In the genomic region with DNA sequence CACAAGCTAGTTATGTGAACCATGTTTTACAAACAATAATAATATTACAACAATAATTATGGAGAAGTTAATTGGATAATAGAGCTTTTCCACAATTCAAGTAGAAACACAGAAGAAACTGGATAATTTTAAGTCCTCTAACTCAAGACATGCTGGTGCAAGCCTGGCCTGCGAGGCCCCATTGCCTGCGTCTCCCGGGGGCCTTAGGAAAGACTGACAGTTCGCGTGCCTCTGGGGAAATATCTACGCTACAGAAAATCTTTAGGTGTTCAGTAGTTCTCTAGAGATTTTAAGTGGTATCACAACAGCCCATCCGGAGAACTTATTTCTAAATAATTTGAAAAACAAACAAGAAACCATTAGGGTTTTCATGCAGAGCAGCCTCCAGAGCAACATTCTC, we compare ENCODE assay signal across 16 cellular contexts. TPM values are rescaled to one million over a fixed set of nuclear protein-coding genes. Genes with fewer than 3 reads are reported as not detected.
DNase-seq lines count a peak whose midpoint lies in the region; ATAC-seq and TF ChIP-seq lines count a peak whose summit lies in the region.
"Had no signal": no experiment of that assay in that cellular context is flagged by ENCODE, and none has a peak within 500 bp of the region (broad histone marks: within the 10 kb centered on the region; RNA-seq: fewer than 3 reads in every experiment).

No MANE protein-coding gene starts in this region.

- TF ChIP-seq CTCF in GM23338 (conservative IDR thresholded peaks at IDR 0.05; ENCODE audit: low read depth in 2 of 2): no peak
- TF ChIP-seq CTCF in ascending aorta (IDR thresholded peaks at IDR 0.05): no peak

- peaks cover 46% of the 10 kb centered on the region for H3K4me1 Mint-ChIP-seq in GM23338
- no peaks in the 10 kb centered on the region for H3K4me1 Mint-ChIP-seq in activated CD4-positive, alpha-beta T cell treated with anti-CD3 and anti-CD28 coated beads for 36 hours
- H3K4me1 Mint-ChIP-seq: CD4-positive, alpha-beta memory T cell had no signal

- H3K27me3 ChIP-seq in GM23338 (ENCODE audit: insufficient read depth): no peaks in the 10 kb centered on the region
- H3K27me3 ChIP-seq in ascending aorta: no peaks in the 10 kb centered on the region
- H3K27me3 ChIP-seq: BE2C had no signal

- no peaks in the 10 kb centered on the region for H3K9me3 ChIP-seq in SK-N-MC (ENCODE audit: low read depth, low read length)
- no peaks in the 10 kb centered on the region for H3K9me3 ChIP-seq in ascending aorta
- H3K9me3 ChIP-seq: BE2C had no signal

- peaks cover 7% of the 10 kb centered on the region for H3K27me3 Mint-ChIP-seq in GM23338 (ENCODE audit: insufficient read depth, low read depth, poor library complexity)
- peaks cover 2% of the 10 kb centered on the region for H3K27me3 Mint-ChIP-seq in activated CD4-positive, alpha-beta T cell treated with anti-CD3 and anti-CD28 coated beads for 36 hours
- H3K27me3 Mint-ChIP-seq: CD4-positive, alpha-beta memory T cell had no signal

- H3K4me2 ChIP-seq in GM23338: no peak overlapping the region

- H3K27ac ChIP-seq in GM23338 (ENCODE audit: low read depth) (0 out of 2 replicates have a peak overlapping the region, but pooled peaks have one; percentile 32), SK-N-MC (no peak overlapping the region), ascending aorta (no peak overlapping the region)

- intact Hi-C loops in activated CD4-positive, alpha-beta T cell treated with anti-CD3 and anti-CD28 coated beads for 36 hours (cut with DNase I, micrococcal nuclease): no loop called here
- intact Hi-C loops in ascending aorta (cut with DNase I): no loop called here

- H3K4me3 Mint-ChIP-seq in GM23338: no peak overlapping the region
- H3K4me3 Mint-ChIP-seq in activated CD4-positive, alpha-beta T cell treated with anti-CD3 and anti-CD28 coated beads for 36 hours: no peak overlapping the region
- H3K4me3 Mint-ChIP-seq: CD14-positive monocyte; CD4-positive, alpha-beta memory T cell had no signal

- no peak for DNase-seq in GM23338 (ENCODE audit: low spot score)
- DNase-seq in SK-N-MC (ENCODE audit: low read depth, low spot score): no peak
- peak; percentile 80 for DNase-seq in mesenteric fat pad (ENCODE audit: low spot score)
- no peak for DNase-seq in activated CD4-positive, alpha-beta T cell treated with anti-CD3 and anti-CD28 coated beads for 36 hours
- DNase-seq in ascending aorta (ENCODE audit: low spot score in 2 of 2): no peak
- no peak for DNase-seq in NCI-H524 treated with DMSO at 0.1 percent for 48 hours (lab: John Stamatoyannopoulos, UW)
- DNase-seq: ACHN; BE2C; CD4-positive, alpha-beta memory T cell; DMS153; DMS79 treated with DMSO at 0.1 percent for 48 hours; GF-D8; IMR-90 had no signal

- peak overlapping the region; percentile 64; the same call in 1 of the 2 replicates for H3K27ac Mint-ChIP-seq in GM23338
- no peak overlapping the region for H3K27ac Mint-ChIP-seq in activated CD4-positive, alpha-beta T cell treated with anti-CD3 and anti-CD28 coated beads for 36 hours
- H3K27ac Mint-ChIP-seq: CD14-positive monocyte had no signal

- H3K9me2 ChIP-seq in GM23338 (ENCODE audit: insufficient read depth): no peaks in the 10 kb centered on the region

- ATAC-seq in GM23338: no peak
- ATAC-seq in activated CD4-positive, alpha-beta T cell treated with anti-CD3 and anti-CD28 coated beads for 36 hours: no peak
- ATAC-seq: HCT116, K562 had no signal

- CTCF ChIA-PET in activated CD4-positive, alpha-beta T cell treated with anti-CD3 and anti-CD28 coated beads for 36 hours (lab: Charles Lee): no interaction called here

- peak overlapping the region; percentile 30 for H3K9ac ChIP-seq in SK-N-MC (ENCODE audit: insufficient read length)

- H4K20me1 ChIP-seq in GM23338 (replicated peaks; ENCODE audit: insufficient read depth): no peaks in the 10 kb centered on the region

- H3K36me3 ChIP-seq in GM23338 (ENCODE audit: insufficient read depth) (no peaks in the 10 kb centered on the region; the same call in 1 of the 2 replicates), SK-N-MC (ENCODE audit: insufficient read depth, low read length) (no peaks in the 10 kb centered on the region), ascending aorta (no peaks in the 10 kb centered on the region)
- H3K36me3 ChIP-seq: BE2C had no signal

- H3F3A ChIP-seq in GM23338 (replicated peaks; ENCODE audit: low read depth): peaks cover 7% of the 10 kb centered on the region; the same call in 1 of the 2 replicates

- H3K36me3 Mint-ChIP-seq in GM23338 (ENCODE audit: low read depth): no peaks in the 10 kb centered on the region; the same call in 2 of the 3 replicates
- no peaks in the 10 kb centered on the region for H3K36me3 Mint-ChIP-seq in activated CD4-positive, alpha-beta T cell treated with anti-CD3 and anti-CD28 coated beads for 36 hours (ENCODE audit: low read depth)

- H3K4me1 ChIP-seq in GM23338 (ENCODE audit: insufficient read depth) (peaks cover 33% of the 10 kb centered on the region), ascending aorta (no peaks in the 10 kb centered on the region)

- no peaks in the 10 kb centered on the region for H3K9me3 Mint-ChIP-seq in GM23338
- no peaks in the 10 kb centered on the region for H3K9me3 Mint-ChIP-seq in activated CD4-positive, alpha-beta T cell treated with anti-CD3 and anti-CD28 coated beads for 36 hours (ENCODE audit: low read depth)
- H3K9me3 Mint-ChIP-seq: CD14-positive monocyte; CD4-positive, alpha-beta memory T cell had no signal

- no peaks in the 10 kb centered on the region for H3K79me2 ChIP-seq in GM23338 (replicated peaks; ENCODE audit: insufficient read depth)

- no peak overlapping the region for H2AFZ ChIP-seq in GM23338

- POLR2A ChIA-PET in activated CD4-positive, alpha-beta T cell treated with anti-CD3 and anti-CD28 coated beads for 36 hours (lab: Charles Lee): no interaction called here

- H3K4me3 ChIP-seq in GM23338: no peak overlapping the region
- no peak overlapping the region for H3K4me3 ChIP-seq in SK-N-MC
- H3K4me3 ChIP-seq in ascending aorta: no peak overlapping the region
- H3K4me3 ChIP-seq: K562 had no signal

RNA-seq across cellular contexts. Expression of a gene that starts 23.2 kb away (rescaled TPM):
- 80.9 and 82.8 TPM in 2 replicates for total RNA-seq in GM23338 (2014; rRNA removed; shearing (Covaris generic))
- polyA plus RNA-seq in GM23338 (2016; fragmentation: Nextera tagmentation; extraction: Ambion mirVana): 691 and 693 TPM in 2 replicates
- total RNA-seq in mesenteric fat pad (1.4 TPM), ascending aorta (not detected)
- total RNA-seq in activated CD4-positive, alpha-beta T cell treated with anti-CD3 and anti-CD28 coated beads for 36 hours: 1 to 10 TPM; 2.2 to 2.5 TPM
- total RNA-seq: CD4-positive, alpha-beta memory T cell; IMR-90 had no signal
- polyA plus RNA-seq: CD14-positive monocyte; CD4-positive, alpha-beta memory T cell had no signal

RNA-seq across cellular contexts. Expression of a gene that starts 43.8 kb away (rescaled TPM):
- 58.2 and 64.6 TPM in 2 replicates for total RNA-seq in GM23338 (2014; rRNA removed; shearing (Covaris generic))
- polyA plus RNA-seq in GM23338 (2016; fragmentation: Nextera tagmentation; extraction: Ambion mirVana): 54.5 and 54.9 TPM in 2 replicates
- total RNA-seq in mesenteric fat pad: 0.55 TPM
- total RNA-seq in activated CD4-positive, alpha-beta T cell treated with anti-CD3 and anti-CD28 coated beads for 36 hours: 1 to 10 TPM; 2.9 to 3.5 TPM
- total RNA-seq in ascending aorta: not detected

Comparison
In these comparisons a context has a peak if more than half of its experiments do, and no peak if none do; other contexts are left out.
1. RNA of a gene that starts 23.2 kb away (total RNA-seq): 80.9 to 82.8 TPM in GM23338; 2.2 to 2.5 TPM in activated CD4-positive, alpha-beta T cell treated with anti-CD3 and anti-CD28 coated beads for 36 hours, 1.4 TPM in mesenteric fat pad (single experiment) and not detected in ascending aorta (single experiment); every median in the first group is over 10 times any median in the second.
2. RNA of a gene that starts 43.8 kb away (total RNA-seq): 58.2 to 64.6 TPM in GM23338; 2.9 to 3.5 TPM in activated CD4-positive, alpha-beta T cell treated with anti-CD3 and anti-CD28 coated beads for 36 hours, 0.55 TPM in mesenteric fat pad (single experiment) and not detected in ascending aorta (single experiment); every median in the first group is over 10 times any median in the second.